In the genomic region with DNA sequence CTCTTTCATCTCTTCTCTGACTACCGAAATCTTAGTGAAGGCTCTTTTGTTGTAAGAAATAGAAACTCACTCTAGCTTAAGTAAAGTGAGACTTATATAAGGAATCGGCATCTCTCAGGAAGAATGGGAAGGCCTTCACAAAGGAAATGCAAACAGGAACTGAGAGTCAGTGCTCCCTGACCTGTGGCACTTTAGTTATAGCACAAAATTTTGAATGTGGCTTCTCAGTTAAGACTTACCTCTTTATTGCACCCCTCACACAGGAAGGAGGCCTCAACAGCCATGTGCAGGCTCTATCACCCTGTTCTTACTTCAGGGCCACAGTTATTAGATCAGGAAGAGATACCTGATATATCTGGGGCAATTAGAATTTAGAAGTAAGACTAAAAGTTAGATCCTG, we compare ENCODE assay signal across 18 cellular contexts.
DNase-seq lines count a peak whose midpoint lies in the region; ATAC-seq and TF ChIP-seq lines count a peak whose summit lies in the region.
"Had no signal": no experiment of that assay in that cellular context is flagged by ENCODE, and none has a peak within 500 bp of the region (broad histone marks: within the 10 kb centered on the region; RNA-seq: fewer than 3 reads in every experiment).

No MANE protein-coding gene starts in this region.

- ATAC-seq in GM21528 (IDR thresholded peaks at IDR 0.05; ENCODE audit: low FRiP score, unreplicated experiment): peak; percentile 73
- peak; percentile 47 for ATAC-seq in HG03103 (IDR thresholded peaks at IDR 0.05; ENCODE audit: low read depth, unreplicated experiment)
- ATAC-seq in foreskin keratinocyte: no peak
- ATAC-seq: sciatic nerve had no signal

- H3K36me3 Mint-ChIP-seq in activated CD4-positive, alpha-beta T cell treated with anti-CD3 and anti-CD28 coated beads, Interleukin-2, amount 10 ng/mL, durations not matched to agents 7 days and 5 days (ENCODE audit: low read depth): no peaks in the 10 kb centered on the region
- H3K36me3 Mint-ChIP-seq: CD4-positive, alpha-beta memory T cell had no signal

- H2AFZ ChIP-seq in parathyroid adenoma: peak overlapping the region; percentile 19

- H3K27ac Mint-ChIP-seq in activated CD4-positive, alpha-beta T cell treated with anti-CD3 and anti-CD28 coated beads, Interleukin-2, amount 10 ng/mL, durations not matched to agents 7 days and 5 days: peak overlapping the region; percentile 15
- H3K27ac Mint-ChIP-seq: CD4-positive, alpha-beta memory T cell had no signal

- H3K36me3 ChIP-seq in parathyroid adenoma (ENCODE audit: control insufficient read depth, insufficient read depth, low read length): no peaks in the 10 kb centered on the region
- H3K36me3 ChIP-seq: neutrophil, thyroid gland had no signal

- no peak overlapping the region for H3K4me2 ChIP-seq in parathyroid adenoma (ENCODE audit: low read length)

- H3K27me3 ChIP-seq in parathyroid adenoma (ENCODE audit: control insufficient read depth, insufficient read depth, low read length): no peaks in the 10 kb centered on the region
- H3K27me3 ChIP-seq in foreskin keratinocyte: no peaks in the 10 kb centered on the region
- H3K27me3 ChIP-seq: neutrophil, thyroid gland had no signal

- H3K9me3 Mint-ChIP-seq in activated CD4-positive, alpha-beta T cell treated with anti-CD3 and anti-CD28 coated beads, Interleukin-2, amount 10 ng/mL, durations not matched to agents 7 days and 5 days: no peaks in the 10 kb centered on the region
- H3K9me3 Mint-ChIP-seq: CD4-positive, alpha-beta memory T cell had no signal

- no peak for DNase-seq in activated CD4-positive, alpha-beta T cell treated with anti-CD3 and anti-CD28 coated beads, Interleukin-2, amount 10 ng/mL, durations not matched to agents 7 days and 5 days
- no peak for DNase-seq in activated CD4-positive, alpha-beta T cell treated with anti-CD3 and anti-CD28 coated beads for 4 hours
- DNase-seq in DMS79 (lab: John Stamatoyannopoulos, UW) (no peak), COLO829 (ENCODE audit: low spot score) (no peak), foreskin keratinocyte (no peak)
- DNase-seq: activated gamma-delta T cell; anterior cingulate cortex; CD4-positive, alpha-beta memory T cell; islet precursor cell; Kasumi-1; midbrain; stimulated activated CD4-positive, alpha-beta T cell treated with anti-CD3 and anti-CD28 coated beads, Interleukin-2, amount 100 ng/mL, for 48 hours; thyroid gland had no signal

- no peak overlapping the region for H3K9ac ChIP-seq in parathyroid adenoma

- no peaks in the 10 kb centered on the region for H3K9me3 ChIP-seq in parathyroid adenoma (ENCODE audit: control insufficient read depth, low read length)
- H3K9me3 ChIP-seq: neutrophil, thyroid gland had no signal

- CTCF ChIA-PET in activated CD4-positive, alpha-beta T cell treated with anti-CD3 and anti-CD28 coated beads, Interleukin-2, amount 10 ng/mL, durations not matched to agents 7 days and 5 days (lab: Charles Lee): no interaction called here

- peaks cover 29% of the 10 kb centered on the region for H3K4me1 ChIP-seq in parathyroid adenoma
- H3K4me1 ChIP-seq in foreskin keratinocyte: no peaks in the 10 kb centered on the region

- POLR2A ChIA-PET in activated CD4-positive, alpha-beta T cell treated with anti-CD3 and anti-CD28 coated beads, Interleukin-2, amount 10 ng/mL, durations not matched to agents 7 days and 5 days (lab: Charles Lee): no interaction called here

- H3K4me3 Mint-ChIP-seq in activated CD4-positive, alpha-beta T cell treated with anti-CD3 and anti-CD28 coated beads, Interleukin-2, amount 10 ng/mL, durations not matched to agents 7 days and 5 days: no peak overlapping the region
- H3K4me3 Mint-ChIP-seq: CD4-positive, alpha-beta memory T cell had no signal

- H3K27me3 Mint-ChIP-seq in activated CD4-positive, alpha-beta T cell treated with anti-CD3 and anti-CD28 coated beads, Interleukin-2, amount 10 ng/mL, durations not matched to agents 7 days and 5 days: peaks cover 10% of the 10 kb centered on the region
- H3K27me3 Mint-ChIP-seq: CD4-positive, alpha-beta memory T cell had no signal

- H3K4me1 Mint-ChIP-seq in activated CD4-positive, alpha-beta T cell treated with anti-CD3 and anti-CD28 coated beads, Interleukin-2, amount 10 ng/mL, durations not matched to agents 7 days and 5 days: no peaks in the 10 kb centered on the region
- H3K4me1 Mint-ChIP-seq: CD4-positive, alpha-beta memory T cell had no signal

- TF ChIP-seq CTCF in parathyroid adenoma (IDR thresholded peaks at IDR 0.05) (no peak), foreskin keratinocyte (conservative IDR thresholded peaks at IDR 0.05) (no peak)

- no peak overlapping the region for H3K27ac ChIP-seq in parathyroid adenoma
- no peak overlapping the region for H3K27ac ChIP-seq in foreskin keratinocyte
- H3K27ac ChIP-seq: neutrophil, thyroid gland had no signal

- H3K4me3 ChIP-seq in parathyroid adenoma (ENCODE audit: low read depth, low read length): no peak overlapping the region
- H3K4me3 ChIP-seq: thyroid gland had no signal

- no peaks in the 10 kb centered on the region for H3K79me2 ChIP-seq in parathyroid adenoma
